ENCODE assay signal across 1 cellular context in genomic region chr1:160097911-160098851, GRCh38.
TF ChIP-seq lines count a peak whose summit lies in the region.

IGSF8 (minus strand) TSS chr1:160098619; CDS start chr1:160098472, 147 bp downstream.

TF ChIP-seq in HepG2, 621 proteins besides CTCF, POLR2A, EP300 and RAD21 (continued from another document and continues in another):
- no peak for TF ChIP-seq ZFP36L2 (CRISPR knock-in tag; IDR thresholded peaks at IDR 0.05)
- TF ChIP-seq ZNF468 (CRISPR knock-in tag; IDR thresholded peaks at IDR 0.05) = no peak
- TF ChIP-seq ZNF10 (CRISPR knock-in tag; IDR thresholded peaks at IDR 0.05; ENCODE audit: borderline replicate concordance, low read depth) = no peak
- TF ChIP-seq ZNF816 (CRISPR knock-in tag; IDR thresholded peaks at IDR 0.05; ENCODE audit: borderline replicate concordance) = no peak
- no peak for TF ChIP-seq SIN3B (IDR thresholded peaks at IDR 0.05; ENCODE audit: low read length)
- peak; percentile 47; the same call in 1 of the 2 replicates for TF ChIP-seq PAWR (CRISPR knock-in tag; IDR thresholded peaks at IDR 0.05; ENCODE audit: borderline replicate concordance)
- peak; percentile 46; the same call in 1 of the 2 replicates for TF ChIP-seq BCL3 (CRISPR knock-in tag; IDR thresholded peaks at IDR 0.05)
- TF ChIP-seq KDM3A (CRISPR knock-in tag; IDR thresholded peaks at IDR 0.05; ENCODE audit: low read depth) = no peak
- no peak for TF ChIP-seq SCMH1 (CRISPR knock-in tag; IDR thresholded peaks at IDR 0.05; ENCODE audit: borderline replicate concordance)
- TF ChIP-seq GPN1 (CRISPR knock-in tag; IDR thresholded peaks at IDR 0.05; ENCODE audit: borderline replicate concordance) = no peak
- peak; percentile 58; the same call in 1 of the 2 replicates for TF ChIP-seq HDAC1 (CRISPR knock-in tag; IDR thresholded peaks at IDR 0.05)
- TF ChIP-seq CBFB (CRISPR knock-in tag; IDR thresholded peaks at IDR 0.05) = no peak
- no peak for TF ChIP-seq TOE1 (CRISPR knock-in tag; IDR thresholded peaks at IDR 0.05)
- TF ChIP-seq SNRNP70 (IDR thresholded peaks at IDR 0.05; ENCODE audit: low read depth, low read length) = no peak
- no peak for TF ChIP-seq ZNF749 (CRISPR knock-in tag; IDR thresholded peaks at IDR 0.05; ENCODE audit: borderline replicate concordance)
- no peak for TF ChIP-seq SOX6 (IDR thresholded peaks at IDR 0.05)
- no peak for TF ChIP-seq SOX6 (CRISPR knock-in tag; IDR thresholded peaks at IDR 0.05)
- no peak for TF ChIP-seq ZNF326 (CRISPR knock-in tag; IDR thresholded peaks at IDR 0.05; ENCODE audit: borderline replicate concordance)
- no peak for TF ChIP-seq ZFP36L1 (CRISPR knock-in tag; IDR thresholded peaks at IDR 0.05)
- TF ChIP-seq SKIL (CRISPR knock-in tag; IDR thresholded peaks at IDR 0.05; ENCODE audit: borderline replicate concordance) = no peak
- TF ChIP-seq TFDP2 (CRISPR knock-in tag; IDR thresholded peaks at IDR 0.05) = no peak
- no peak for TF ChIP-seq ZNF407 (CRISPR knock-in tag; IDR thresholded peaks at IDR 0.05; ENCODE audit: not compliant biosample characterization)
- TF ChIP-seq ZNF543 (CRISPR knock-in tag; IDR thresholded peaks at IDR 0.05) = no peak
- TF ChIP-seq TBL1XR1 (IDR thresholded peaks at IDR 0.05; ENCODE audit: borderline replicate concordance, low read length, partially characterized antibody) = no peak
- no peak for TF ChIP-seq HOXA9 (CRISPR knock-in tag; IDR thresholded peaks at IDR 0.05; ENCODE audit: borderline replicate concordance)
- TF ChIP-seq RBAK (CRISPR knock-in tag; IDR thresholded peaks at IDR 0.05) = no peak
- no peak for TF ChIP-seq POLR2AphosphoS2 (IDR thresholded peaks at IDR 0.05; ENCODE audit: low read depth, low read length)
- peak; percentile 29 for TF ChIP-seq ZNF883 (CRISPR knock-in tag; IDR thresholded peaks at IDR 0.05; ENCODE audit: not compliant biosample characterization)
- TF ChIP-seq SRY (CRISPR knock-in tag; IDR thresholded peaks at IDR 0.05) = peak; percentile 64; the same call in 1 of the 2 replicates
- no peak for TF ChIP-seq ZNF670 (CRISPR knock-in tag; IDR thresholded peaks at IDR 0.05; ENCODE audit: borderline replicate concordance)
- no peak for TF ChIP-seq E2F5 (CRISPR knock-in tag; conservative IDR thresholded peaks at IDR 0.05)
- TF ChIP-seq TRIM24 (CRISPR knock-in tag; IDR thresholded peaks at IDR 0.05) = no peak
- TF ChIP-seq YEATS4 (CRISPR knock-in tag; IDR thresholded peaks at IDR 0.05; ENCODE audit: borderline replicate concordance) = 0 out of 2 replicates have a peak, but pooled peaks have one; percentile 34
- TF ChIP-seq ZBTB3 (CRISPR knock-in tag; IDR thresholded peaks at IDR 0.05; ENCODE audit: borderline replicate concordance, low read depth) = no peak
- no peak for TF ChIP-seq AKAP8 (CRISPR knock-in tag; IDR thresholded peaks at IDR 0.05)
- TF ChIP-seq ZNF280D (CRISPR knock-in tag; IDR thresholded peaks at IDR 0.05) = no peak
- TF ChIP-seq ZSCAN25 (CRISPR knock-in tag; IDR thresholded peaks at IDR 0.05) = 0 out of 2 replicates have a peak, but pooled peaks have one; percentile 33
- TF ChIP-seq NFYC (CRISPR knock-in tag; IDR thresholded peaks at IDR 0.05) = no peak
- no peak for TF ChIP-seq ZNF513 (CRISPR knock-in tag; conservative IDR thresholded peaks at IDR 0.05)
- no peak for TF ChIP-seq NFE2L2 (IDR thresholded peaks at IDR 0.05; ENCODE audit: low read length)
- TF ChIP-seq ZNF704 (CRISPR knock-in tag; IDR thresholded peaks at IDR 0.05; ENCODE audit: borderline replicate concordance) = no peak
- TF ChIP-seq DPF2 (CRISPR knock-in tag; IDR thresholded peaks at IDR 0.05; ENCODE audit: borderline replicate concordance, low read depth) = no peak
- TF ChIP-seq SALL1 (CRISPR knock-in tag; IDR thresholded peaks at IDR 0.05) = peak; percentile 39; the same call in 1 of the 2 replicates
- TF ChIP-seq GATAD1 (CRISPR knock-in tag; IDR thresholded peaks at IDR 0.05) = no peak
- no peak for TF ChIP-seq BHLHE40 (IDR thresholded peaks at IDR 0.05; ENCODE audit: low read length)
